11 cellular contexts compared by ENCODE assay signal in genomic region chr20:49851234-49851755, GRCh38. TPM values are rescaled to one million over a fixed set of nuclear protein-coding genes. Genes with fewer than 3 reads are reported as not detected.
DNase-seq lines count a peak whose midpoint lies in the region; ATAC-seq and TF ChIP-seq lines count a peak whose summit lies in the region.
"Had no signal": no experiment of that assay in that cellular context is flagged by ENCODE, and none has a peak within 500 bp of the region (broad histone marks: within the 10 kb centered on the region; RNA-seq: fewer than 3 reads in every experiment).

No MANE protein-coding gene starts in this region.

- H3K4me3 ChIP-seq in SJSA1 (no peak overlapping the region), coronary artery (peak overlapping the region; percentile 20), lower lobe of right lung (no peak overlapping the region)

- intact Hi-C loops in lower lobe of right lung (cut with DNase I), result no loop called here
- intact Hi-C loops in activated T-helper 1 cell treated with anti-CD3 and anti-CD28 coated beads, Interleukin-12 subunit alpha, Interleukin-12 subunit beta, Interleukin-2, Interleukin-4 antibody, amounts not matched to agents 30 ng/mL and 10 ng/mL and 1 ng/mL, durations not matched to agents 14 hours and 24 hours and 36 hours (cut with micrococcal nuclease), result no loop called here

- H3K4me3 Mint-ChIP-seq in activated T-helper 1 cell treated with anti-CD3 and anti-CD28 coated beads, Interleukin-12 subunit alpha, Interleukin-12 subunit beta, Interleukin-2, Interleukin-4 antibody, amounts not matched to agents 30 ng/mL and 10 ng/mL and 1 ng/mL, durations not matched to agents 14 hours and 24 hours and 36 hours, result no peak overlapping the region

- no peak for DNase-seq in SJSA1 (ENCODE audit: low read depth in 1 of 2, low spot score in 2 of 2)
- DNase-seq in coronary artery (ENCODE audit: low spot score), result no peak
- DNase-seq in lower lobe of right lung, result no peak
- peak in 47 of 49 donors; percentile 12 to 79 (median 57) for DNase-seq in substantia nigra (lab: John Stamatoyannopoulos, UW)
- DNase-seq in stimulated activated CD4-positive, alpha-beta T cell treated with anti-CD3 and anti-CD28 coated beads, Interleukin-2, amount 100 ng/mL, for 24 hours, result no peak
- no peak for DNase-seq in activated T-helper 1 cell treated with anti-CD3 and anti-CD28 coated beads, Interleukin-12 subunit alpha, Interleukin-12 subunit beta, Interleukin-2, Interleukin-4 antibody, amounts not matched to agents 30 ng/mL and 10 ng/mL and 1 ng/mL, durations not matched to agents 14 hours and 24 hours and 36 hours (ENCODE audit: low spot score)
- DNase-seq: activated gamma-delta T cell treated with Interleukin-2 at 50 U/mL for 16 hours, dermis blood vessel endothelial cell, NCI-H524, SHP77 treated with DMSO at 0.1 percent for 48 hours had no signal

- no peaks in the 10 kb centered on the region for H3K27me3 ChIP-seq in SJSA1 (replicated peaks)
- H3K27me3 ChIP-seq in lower lobe of right lung (ENCODE audit: low read depth), result no peaks in the 10 kb centered on the region

- peaks cover 18% of the 10 kb centered on the region for H3K4me1 Mint-ChIP-seq in activated T-helper 1 cell treated with anti-CD3 and anti-CD28 coated beads, Interleukin-12 subunit alpha, Interleukin-12 subunit beta, Interleukin-2, Interleukin-4 antibody, amounts not matched to agents 30 ng/mL and 10 ng/mL and 1 ng/mL, durations not matched to agents 14 hours and 24 hours and 36 hours (ENCODE audit: low read depth)

- H3K4me1 ChIP-seq in SJSA1 (replicated peaks), result peaks cover 43% of the 10 kb centered on the region
- H3K4me1 ChIP-seq in lower lobe of right lung, result peaks cover 22% of the 10 kb centered on the region

- no peaks in the 10 kb centered on the region for H3K9me3 Mint-ChIP-seq in activated T-helper 1 cell treated with anti-CD3 and anti-CD28 coated beads, Interleukin-12 subunit alpha, Interleukin-12 subunit beta, Interleukin-2, Interleukin-4 antibody, amounts not matched to agents 30 ng/mL and 10 ng/mL and 1 ng/mL, durations not matched to agents 14 hours and 24 hours and 36 hours

- peaks cover 33% of the 10 kb centered on the region for H3K36me3 Mint-ChIP-seq in activated T-helper 1 cell treated with anti-CD3 and anti-CD28 coated beads, Interleukin-12 subunit alpha, Interleukin-12 subunit beta, Interleukin-2, Interleukin-4 antibody, amounts not matched to agents 30 ng/mL and 10 ng/mL and 1 ng/mL, durations not matched to agents 14 hours and 24 hours and 36 hours (ENCODE audit: low read depth)

- ATAC-seq in lower lobe of right lung (no peak), HG03354 (IDR thresholded peaks at IDR 0.05; ENCODE audit: poor library complexity, severe bottlenecking, unreplicated experiment) (no peak)

- no peak overlapping the region for H3K27ac Mint-ChIP-seq in activated T-helper 1 cell treated with anti-CD3 and anti-CD28 coated beads, Interleukin-12 subunit alpha, Interleukin-12 subunit beta, Interleukin-2, Interleukin-4 antibody, amounts not matched to agents 30 ng/mL and 10 ng/mL and 1 ng/mL, durations not matched to agents 14 hours and 24 hours and 36 hours

- H3K27ac ChIP-seq in SJSA1 (peak overlapping the region; percentile 61), coronary artery (peak overlapping the region; percentile 67 to 89), lower lobe of right lung (peak overlapping the region; percentile 56), substantia nigra (ENCODE audit: low read depth, low read length, poor library complexity, severe bottlenecking) (peak overlapping the region; percentile 53)

- H3K27me3 Mint-ChIP-seq in activated T-helper 1 cell treated with anti-CD3 and anti-CD28 coated beads, Interleukin-12 subunit alpha, Interleukin-12 subunit beta, Interleukin-2, Interleukin-4 antibody, amounts not matched to agents 30 ng/mL and 10 ng/mL and 1 ng/mL, durations not matched to agents 14 hours and 24 hours and 36 hours (ENCODE audit: insufficient read depth), result no peaks in the 10 kb centered on the region

- H3K36me3 ChIP-seq in SJSA1, result peaks cover 13% of the 10 kb centered on the region
- peaks cover 60% of the 10 kb centered on the region for H3K36me3 ChIP-seq in lower lobe of right lung

- H3K9me3 ChIP-seq in SJSA1 (replicated peaks) (no peaks in the 10 kb centered on the region), lower lobe of right lung (no peaks in the 10 kb centered on the region)

- no peak for TF ChIP-seq CTCF in coronary artery (IDR thresholded peaks at IDR 0.05)
- no peak for TF ChIP-seq CTCF in lower lobe of right lung (IDR thresholded peaks at IDR 0.05)

RNA-seq across cellular contexts. Expression of gene SLC9A8, which starts 38.7 kb away (rescaled TPM):
- total RNA-seq in SJSA1 (2014; rRNA removed; shearing (Covaris generic)), result 0.97 and 5.5 TPM in 2 replicates
- total RNA-seq in lower lobe of right lung, result 17.7 TPM
- total RNA-seq in activated T-helper 1 cell treated with anti-CD3 and anti-CD28 coated beads, Interleukin-12 subunit alpha, Interleukin-12 subunit beta, Interleukin-2, Interleukin-4 antibody, amounts not matched to agents 30 ng/mL and 10 ng/mL and 1 ng/mL, durations not matched to agents 14 hours and 24 hours and 36 hours, result 16.2 and 20.8 TPM in 2 replicates

Comparison
In these comparisons a context has a peak if more than half of its experiments do, and no peak if none do; other contexts are left out.
1. DNase-seq: peak in substantia nigra (47 of 49); none in SJSA1 (0 of 2), coronary artery (single experiment), lower lobe of right lung (single experiment), stimulated activated CD4-positive, alpha-beta T cell treated with anti-CD3 and anti-CD28 coated beads, Interleukin-2, amount 100 ng/mL, for 24 hours (0 of 2) and activated T-helper 1 cell treated with anti-CD3 and anti-CD28 coated beads, Interleukin-12 subunit alpha, Interleukin-12 subunit beta, Interleukin-2, Interleukin-4 antibody, amounts not matched to agents 30 ng/mL and 10 ng/mL and 1 ng/mL, durations not matched to agents 14 hours and 24 hours and 36 hours (single experiment).
2. Peak in every context shown above with its lines, with median percentiles within 50 percentile points of each other: H3K27ac ChIP-seq.